38 cellular contexts compared by ENCODE assay signal in genomic region chr20:7916648-7917047, GRCh38. TPM values are rescaled to one million over a fixed set of nuclear protein-coding genes. Genes with fewer than 3 reads are reported as not detected.
"Had no signal": no experiment of that assay in that cellular context is flagged by ENCODE, and none has a peak within 500 bp of the region (broad histone marks: within the 10 kb centered on the region; RNA-seq: fewer than 3 reads in every experiment).

No MANE protein-coding gene starts in this region.

- H3K27me3 ChIP-seq: MG63 had no signal

- H3K36me3 ChIP-seq: MG63 had no signal

- H3K4me3 ChIP-seq: MG63 had no signal

- DNase-seq: Karpas-422, Kasumi-1, MG63, MM.1S, MV-4-11, NCI-H1048, NCI-H1092, NCI-H1092 treated with DMSO at 0.1 percent for 48 hours, NCI-H1105, NCI-H1105 treated with DMSO at 0.1 percent for 48 hours, NCI-H1417, NCI-H1417 treated with DMSO at 0.1 percent for 48 hours, NCI-H1436, NCI-H1436 treated with DMSO at 0.1 percent for 48 hours, NCI-H146, NCI-H1694, NCI-H1694 treated with DMSO at 0.1 percent for 48 hours, NCI-H187, NCI-H187 treated with DMSO at 0.1 percent for 48 hours, NCI-H1930, NCI-H2029, NCI-H2029 treated with DMSO at 0.1 percent for 48 hours, NCI-H2081, NCI-H2081 treated with DMSO at 0.1 percent for 48 hours, NCI-H2107, NCI-H2171, NCI-H2171 treated with DMSO at 0.1 percent for 48 hours, NCI-H2227 treated with DMSO at 0.1 percent for 48 hours, NCI-H226, NCI-H345, NCI-H446, NCI-H446 treated with DMSO at 0.1 percent for 48 hours, NCI-H510A, NCI-H510A treated with DMSO at 0.1 percent for 48 hours had no signal

- H3K9me3 ChIP-seq: MG63 had no signal

RNA-seq across cellular contexts. Expression of gene HAO1, which starts 23.6 kb away (rescaled TPM):
- total RNA-seq: LHCN-M2, M059J, MCF 10A, NCI-H460 had no signal
